In the genomic region with DNA sequence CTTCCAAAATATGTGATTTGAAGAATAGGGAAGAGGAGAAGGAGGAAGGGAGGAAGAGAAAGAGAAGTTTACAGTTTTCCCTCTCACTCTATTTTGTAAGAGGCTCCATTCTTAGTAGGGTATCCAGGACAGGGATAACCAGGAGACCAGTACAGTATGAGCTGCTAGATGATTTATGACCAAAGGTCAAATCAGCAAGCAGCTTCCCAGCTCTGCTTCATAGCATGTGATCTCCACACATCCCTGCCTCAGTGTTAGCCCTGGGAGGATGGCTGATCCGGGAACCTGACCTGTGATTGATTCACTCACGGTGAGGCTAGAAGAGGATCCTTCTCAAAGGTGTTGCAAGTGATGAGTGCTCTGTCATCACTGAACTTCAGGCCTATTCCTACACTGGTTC, we compare ENCODE assay signal across 2 cellular contexts.
TF ChIP-seq lines count a peak whose summit lies in the region.

No MANE protein-coding gene starts in this region.

TF ChIP-seq in GM23338, 12 proteins besides CTCF, POLR2A, EP300 and RAD21 (continued from another document):
- no peak for TF ChIP-seq JUNB (IDR thresholded peaks at IDR 0.05; ENCODE audit: unreplicated experiment)
- TF ChIP-seq REST (IDR thresholded peaks at IDR 0.05; ENCODE audit: unreplicated experiment) = no peak
- no peak for TF ChIP-seq POLR2AphosphoS5 (IDR thresholded peaks at IDR 0.05; ENCODE audit: low read depth)
- no peak for TF ChIP-seq EZH2 (IDR thresholded peaks at IDR 0.05; ENCODE audit: low read depth, unreplicated experiment)
- TF ChIP-seq CREB1 (CRISPR knock-in tag; IDR thresholded peaks at IDR 0.05; ENCODE audit: low read depth) = no peak
- TF ChIP-seq, protein P1, sequence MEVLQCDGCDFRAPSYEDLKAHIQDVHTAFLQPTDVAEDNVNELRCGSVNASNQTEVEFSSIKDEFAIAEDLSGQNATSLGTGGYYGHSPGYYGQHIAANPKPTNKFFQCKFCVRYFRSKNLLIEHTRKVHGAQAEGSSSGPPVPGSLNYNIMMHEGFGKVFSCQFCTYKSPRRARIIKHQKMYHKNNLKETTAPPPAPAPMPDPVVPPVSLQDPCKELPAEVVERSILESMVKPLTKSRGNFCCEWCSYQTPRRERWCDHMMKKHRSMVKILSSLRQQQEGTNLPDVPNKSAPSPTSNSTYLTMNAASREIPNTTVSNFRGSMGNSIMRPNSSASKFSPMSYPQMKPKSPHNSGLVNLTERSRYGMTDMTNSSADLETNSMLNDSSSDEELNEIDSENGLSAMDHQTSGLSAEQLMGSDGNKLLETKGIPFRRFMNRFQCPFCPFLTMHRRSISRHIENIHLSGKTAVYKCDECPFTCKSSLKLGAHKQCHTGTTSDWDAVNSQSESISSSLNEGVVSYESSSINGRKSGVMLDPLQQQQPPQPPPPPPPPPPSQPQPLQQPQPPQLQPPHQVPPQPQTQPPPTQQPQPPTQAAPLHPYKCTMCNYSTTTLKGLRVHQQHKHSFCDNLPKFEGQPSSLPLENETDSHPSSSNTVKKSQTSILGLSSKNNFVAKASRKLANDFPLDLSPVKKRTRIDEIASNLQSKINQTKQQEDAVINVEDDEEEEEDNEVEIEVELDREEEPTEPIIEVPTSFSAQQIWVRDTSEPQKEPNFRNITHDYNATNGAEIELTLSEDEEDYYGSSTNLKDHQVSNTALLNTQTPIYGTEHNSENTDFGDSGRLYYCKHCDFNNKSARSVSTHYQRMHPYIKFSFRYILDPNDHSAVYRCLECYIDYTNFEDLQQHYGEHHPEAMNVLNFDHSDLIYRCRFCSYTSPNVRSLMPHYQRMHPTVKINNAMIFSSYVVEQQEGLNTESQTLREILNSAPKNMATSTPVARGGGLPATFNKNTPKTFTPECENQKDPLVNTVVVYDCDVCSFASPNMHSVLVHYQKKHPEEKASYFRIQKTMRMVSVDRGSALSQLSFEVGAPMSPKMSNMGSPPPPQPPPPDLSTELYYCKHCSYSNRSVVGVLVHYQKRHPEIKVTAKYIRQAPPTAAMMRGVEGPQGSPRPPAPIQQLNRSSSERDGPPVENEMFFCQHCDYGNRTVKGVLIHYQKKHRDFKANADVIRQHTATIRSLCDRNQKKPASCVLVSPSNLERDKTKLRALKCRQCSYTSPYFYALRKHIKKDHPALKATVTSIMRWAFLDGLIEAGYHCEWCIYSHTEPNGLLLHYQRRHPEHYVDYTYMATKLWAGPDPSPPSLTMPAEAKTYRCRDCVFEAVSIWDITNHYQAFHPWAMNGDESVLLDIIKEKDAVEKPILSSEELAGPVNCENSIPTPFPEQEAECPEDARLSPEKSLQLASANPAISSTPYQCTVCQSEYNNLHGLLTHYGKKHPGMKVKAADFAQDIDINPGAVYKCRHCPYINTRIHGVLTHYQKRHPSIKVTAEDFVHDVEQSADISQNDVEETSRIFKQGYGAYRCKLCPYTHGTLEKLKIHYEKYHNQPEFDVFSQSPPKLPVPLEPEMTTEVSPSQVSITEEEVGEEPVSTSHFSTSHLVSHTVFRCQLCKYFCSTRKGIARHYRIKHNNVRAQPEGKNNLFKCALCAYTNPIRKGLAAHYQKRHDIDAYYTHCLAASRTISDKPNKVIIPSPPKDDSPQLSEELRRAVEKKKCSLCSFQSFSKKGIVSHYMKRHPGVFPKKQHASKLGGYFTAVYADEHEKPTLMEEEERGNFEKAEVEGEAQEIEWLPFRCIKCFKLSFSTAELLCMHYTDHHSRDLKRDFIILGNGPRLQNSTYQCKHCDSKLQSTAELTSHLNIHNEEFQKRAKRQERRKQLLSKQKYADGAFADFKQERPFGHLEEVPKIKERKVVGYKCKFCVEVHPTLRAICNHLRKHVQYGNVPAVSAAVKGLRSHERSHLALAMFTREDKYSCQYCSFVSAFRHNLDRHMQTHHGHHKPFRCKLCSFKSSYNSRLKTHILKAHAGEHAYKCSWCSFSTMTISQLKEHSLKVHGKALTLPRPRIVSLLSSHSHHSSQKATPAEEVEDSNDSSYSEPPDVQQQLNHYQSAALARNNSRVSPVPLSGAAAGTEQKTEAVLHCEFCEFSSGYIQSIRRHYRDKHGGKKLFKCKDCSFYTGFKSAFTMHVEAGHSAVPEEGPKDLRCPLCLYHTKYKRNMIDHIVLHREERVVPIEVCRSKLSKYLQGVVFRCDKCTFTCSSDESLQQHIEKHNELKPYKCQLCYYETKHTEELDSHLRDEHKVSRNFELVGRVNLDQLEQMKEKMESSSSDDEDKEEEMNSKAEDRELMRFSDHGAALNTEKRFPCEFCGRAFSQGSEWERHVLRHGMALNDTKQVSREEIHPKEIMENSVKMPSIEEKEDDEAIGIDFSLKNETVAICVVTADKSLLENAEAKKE (CRISPR knock-in tag; IDR thresholded peaks at IDR 0.05) = no peak
- no peak for TF ChIP-seq ETS1 (IDR thresholded peaks at IDR 0.05)
- no peak for TF ChIP-seq EZH2phosphoT487 (IDR thresholded peaks at IDR 0.05; ENCODE audit: unreplicated experiment)
- no peak for TF ChIP-seq ZNF114 (CRISPR knock-in tag; IDR thresholded peaks at IDR 0.05)

TF ChIP-seq in IMR-90, 13 proteins besides CTCF, POLR2A, EP300 and RAD21 (continued from another document):
- no peak for TF ChIP-seq FOS (IDR thresholded peaks at IDR 0.05; ENCODE audit: low read depth, low read length)
- no peak for TF ChIP-seq CHD1 (IDR thresholded peaks at IDR 0.05; ENCODE audit: low read depth, low read length)
- TF ChIP-seq SMC3 (IDR thresholded peaks at IDR 0.05; ENCODE audit: low read depth, low read length) = no peak
- no peak for TF ChIP-seq RFX5 (IDR thresholded peaks at IDR 0.05; ENCODE audit: low read depth, low read length)
- no peak for TF ChIP-seq CEBPB (IDR thresholded peaks at IDR 0.05; ENCODE audit: low read depth, low read length)
- TF ChIP-seq, protein P2, sequence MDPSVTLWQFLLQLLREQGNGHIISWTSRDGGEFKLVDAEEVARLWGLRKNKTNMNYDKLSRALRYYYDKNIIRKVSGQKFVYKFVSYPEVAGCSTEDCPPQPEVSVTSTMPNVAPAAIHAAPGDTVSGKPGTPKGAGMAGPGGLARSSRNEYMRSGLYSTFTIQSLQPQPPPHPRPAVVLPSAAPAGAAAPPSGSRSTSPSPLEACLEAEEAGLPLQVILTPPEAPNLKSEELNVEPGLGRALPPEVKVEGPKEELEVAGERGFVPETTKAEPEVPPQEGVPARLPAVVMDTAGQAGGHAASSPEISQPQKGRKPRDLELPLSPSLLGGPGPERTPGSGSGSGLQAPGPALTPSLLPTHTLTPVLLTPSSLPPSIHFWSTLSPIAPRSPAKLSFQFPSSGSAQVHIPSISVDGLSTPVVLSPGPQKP (IDR thresholded peaks at IDR 0.05; ENCODE audit: borderline replicate concordance, low read depth, low read length) = no peak
- no peak for TF ChIP-seq USF2 (IDR thresholded peaks at IDR 0.05; ENCODE audit: low read depth, low read length)
- no peak for TF ChIP-seq MAFK (IDR thresholded peaks at IDR 0.05; ENCODE audit: low read depth, low read length)
- TF ChIP-seq BHLHE40 (IDR thresholded peaks at IDR 0.05; ENCODE audit: low read depth, low read length) = no peak
- TF ChIP-seq RCOR1 (IDR thresholded peaks at IDR 0.05; ENCODE audit: insufficient replicate concordance, low read length) = no peak
- TF ChIP-seq MXI1 (IDR thresholded peaks at IDR 0.05; ENCODE audit: borderline replicate concordance, low read depth, low read length) = no peak
